18 cellular contexts compared by ENCODE assay signal in genomic region chr1:219161371-219161975, GRCh38.
A peak's percentile ranks its signal among the peaks of the same experiment; 100 is the strongest.
DNase-seq lines count a peak whose midpoint lies in the region.
"Had no signal": no experiment of that assay in that cellular context is flagged by ENCODE, and none has a peak within 500 bp of the region (broad histone marks: within the 10 kb centered on the region; RNA-seq: fewer than 3 reads in every experiment).

No MANE protein-coding gene starts in this region.

- no peak overlapping the region for H3K9ac ChIP-seq in SK-N-MC (ENCODE audit: insufficient read length)

- H3K4me3 ChIP-seq in SK-N-MC (no peak overlapping the region), skeletal muscle cell (ENCODE audit: low read depth, low read length) (no peak overlapping the region)
- H3K4me3 ChIP-seq: GM12878 had no signal

- H3K36me3 ChIP-seq in SK-N-MC (ENCODE audit: insufficient read depth, low read length), result no peaks in the 10 kb centered on the region
- H3K36me3 ChIP-seq: BE2C had no signal

- DNase-seq in HCEC 1CT (peak; percentile 52), SK-N-MC (ENCODE audit: low read depth, low spot score) (no peak), foreskin melanocyte (peak; percentile 24), skeletal muscle cell (ENCODE audit: low read depth) (peak; percentile 45), NCI-H82 (lab: John Stamatoyannopoulos, UW) (no peak), DMS53 (lab: John Stamatoyannopoulos, UW) (no peak), COLO829 (ENCODE audit: low spot score) (no peak), NCI-H1092 treated with DMSO at 0.1 percent for 48 hours (lab: John Stamatoyannopoulos, UW) (no peak)
- DNase-seq: BE2C, DMS79, H9, Karpas-422, MM.1S, NCI-H1048, NCI-H1436, NCI-H1930, NCI-H510A had no signal

- H3K9me3 ChIP-seq in SK-N-MC (ENCODE audit: low read depth, low read length), result no peaks in the 10 kb centered on the region
- H3K9me3 ChIP-seq: BE2C had no signal

- H3K27ac ChIP-seq in SK-N-MC, result 0 out of 2 replicates have a peak overlapping the region, but pooled peaks have one; percentile 16

Comparison
In these comparisons a context has a peak if more than half of its experiments do, and no peak if none do; other contexts are left out.
1. DNase-seq: peak in HCEC 1CT (single experiment), foreskin melanocyte (single experiment) and skeletal muscle cell (single experiment); none in SK-N-MC (single experiment), NCI-H82 (single experiment), DMS53 (single experiment), COLO829 (single experiment) and NCI-H1092 treated with DMSO at 0.1 percent for 48 hours (single experiment).